Comparison of ENCODE assay signal across 15 cellular contexts in the genomic region with DNA sequence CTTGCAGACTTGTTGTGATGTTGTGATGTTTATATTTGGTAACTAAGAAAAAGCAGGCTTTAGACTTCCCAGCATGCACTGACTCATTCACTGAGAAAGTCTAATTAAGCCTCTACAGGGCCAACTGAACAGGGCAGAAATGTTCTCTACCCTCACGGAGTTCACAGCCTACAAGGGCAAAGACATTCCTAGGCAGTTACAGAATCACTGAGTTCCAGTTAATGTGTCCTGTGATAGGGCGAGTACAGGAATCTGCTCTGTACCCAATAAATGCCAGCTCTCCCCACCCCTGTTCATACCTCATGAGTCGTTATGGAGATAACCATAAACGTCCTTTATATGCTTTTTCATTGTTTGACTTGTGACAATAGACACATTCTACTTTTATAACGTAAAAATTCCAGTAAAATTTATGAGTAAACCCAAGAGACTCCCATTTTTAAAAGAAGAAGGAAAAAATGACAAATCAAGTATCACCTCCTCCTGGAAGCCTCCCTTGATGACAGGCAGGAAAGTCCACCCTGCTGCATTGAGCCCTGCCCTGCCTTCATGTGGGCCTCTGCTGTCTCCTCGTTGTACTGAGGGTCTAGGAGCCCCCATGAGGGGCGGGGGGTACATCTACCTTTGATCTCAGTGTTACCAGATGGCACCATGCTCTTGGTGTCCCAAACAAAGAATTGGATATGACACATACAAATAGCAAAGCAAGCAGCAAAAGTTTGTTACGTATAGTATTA. TPM values are rescaled to one million over a fixed set of nuclear protein-coding genes. Genes with fewer than 3 reads are reported as not detected.
DNase-seq lines count a peak whose midpoint lies in the region; ATAC-seq, FAIRE-seq and TF ChIP-seq lines count a peak whose summit lies in the region.
"Had no signal": no experiment of that assay in that cellular context is flagged by ENCODE, and none has a peak within 500 bp of the region (broad histone marks: within the 10 kb centered on the region; RNA-seq: fewer than 3 reads in every experiment).

No MANE protein-coding gene starts in this region.

- H3K27ac ChIP-seq in Peyer's patch: peak overlapping the region in 3 of 4 donors; percentile 67 to 88 (median 83)
- no peak overlapping the region for H3K27ac ChIP-seq in pancreas
- H3K27ac ChIP-seq: adrenal gland had no signal

- H3K27me3 ChIP-seq in Peyer's patch (no peaks in the 10 kb centered on the region), pancreas (no peaks in the 10 kb centered on the region)
- H3K27me3 ChIP-seq: adrenal gland had no signal

- peak; percentile 63 for FAIRE-seq in pancreas (lab: Jason Lieb, UNC)

- H3K4me3 ChIP-seq in Peyer's patch (no peak overlapping the region), pancreas (no peak overlapping the region)
- H3K4me3 ChIP-seq: adrenal gland had no signal

- peaks cover 0 to 4% (median 0%) of the 10 kb centered on the region in 4 donors for H3K4me1 ChIP-seq in Peyer's patch
- H3K4me1 ChIP-seq in pancreas: no peaks in the 10 kb centered on the region
- H3K4me1 ChIP-seq: adrenal gland had no signal

- no peaks in the 10 kb centered on the region for H3K9me3 ChIP-seq in Peyer's patch
- no peaks in the 10 kb centered on the region for H3K9me3 ChIP-seq in pancreas
- H3K9me3 ChIP-seq: adrenal gland had no signal

- WGBS in pancreas, 2 donors: 35 to 37% methylated on average over 8 of the region's 8 CpGs

- TF ChIP-seq POLR2A in Peyer's patch (IDR thresholded peaks at IDR 0.05): peak in 1 of 2 donors; percentile 50

- ATAC-seq in pancreas: peak in 3 of 4 donors; percentile 67 to 74 (median 70)
- ATAC-seq in GM19324 (IDR thresholded peaks at IDR 0.05; ENCODE audit: low FRiP score, unreplicated experiment): no peak
- ATAC-seq in sciatic nerve: no peak
- ATAC-seq: activated CD8-positive, alpha-beta memory T cell treated with anti-CD3 and anti-CD28 coated beads, Interleukin-2, amount 10 ng/mL, durations not matched to agents 7 days and 5 days; naive thymus-derived CD8-positive, alpha-beta T cell had no signal

- intact Hi-C loops in pancreas (cut with DNase I): no loop called here
- intact Hi-C loops in sciatic nerve (cut with DNase I): no loop called here

- in situ Hi-C loops in Caki2 (cut with HindIII; ENCODE audit: low pct_unique_long_range_greater_than_20kb, low sequenced_read_pairs): no loop called here

- no peaks in the 10 kb centered on the region for H3K36me3 ChIP-seq in Peyer's patch
- H3K36me3 ChIP-seq in pancreas: no peaks in the 10 kb centered on the region
- H3K36me3 ChIP-seq: adrenal gland had no signal

- DNase-seq in Caki2 (ENCODE audit: low read depth): peak; percentile 53
- peak in 2 of 3 donors; percentile 54 to 72 for DNase-seq in Peyer's patch
- DNase-seq in fibroblast of gingiva (ENCODE audit: low read depth): peak; percentile 32
- peak in 1 of 6 donors; percentile 20 for DNase-seq in pancreas
- no peak for DNase-seq in NCI-H128 (lab: John Stamatoyannopoulos, UW; ENCODE audit: unreplicated experiment)
- DNase-seq in sciatic nerve (ENCODE audit: low spot score): no peak
- DNase-seq in activated effector memory CD4-positive, alpha-beta T cell treated with anti-CD3 and anti-CD28 coated beads, Interleukin-2, amount 50 U/mL, for 16 hours: no peak
- DNase-seq: activated CD8-positive, alpha-beta memory T cell treated with anti-CD3 and anti-CD28 coated beads, Interleukin-2, amount 10 ng/mL, durations not matched to agents 7 days and 5 days; adrenal gland; H9; naive thymus-derived CD8-positive, alpha-beta T cell; NCI-H2107; stimulated activated CD4-positive, alpha-beta T cell treated with anti-CD3 and anti-CD28 coated beads, Interleukin-15, amount 100 ng/mL, for 24 hours had no signal

- TF ChIP-seq CTCF in Peyer's patch (IDR thresholded peaks at IDR 0.05): no peak
- no peak for TF ChIP-seq CTCF in pancreas (IDR thresholded peaks at IDR 0.05)

RNA-seq across cellular contexts. Expression of gene MUC12, which starts 14.3 kb away (rescaled TPM):
- total RNA-seq in Caki2 (2014; rRNA removed; shearing (Covaris generic); ENCODE audit: low replicate concordance): 1.3 TPM in 1 of 2 replicates, not detected in the other
- total RNA-seq in Peyer's patch: 10 to 100 TPM in 2 of 4 donors, 1 to 10 TPM in 2; 4.8 to 31.8 (median 9.0) TPM
- under 1 TPM in 4 of 6 donors, not detected in 2; 0.03 to 0.70 (median 0.41) TPM for total RNA-seq in pancreas
- under 1 TPM; 0.38 to 0.80 TPM for polyA plus RNA-seq in pancreas
- total RNA-seq in sciatic nerve: not detected
- total RNA-seq: naive thymus-derived CD8-positive, alpha-beta T cell had no signal
- polyA plus RNA-seq: CD14-positive monocyte had no signal

RNA-seq across cellular contexts. Expression of gene MUC3A, which starts 34.3 kb away (rescaled TPM):
- total RNA-seq in Caki2 (2014; rRNA removed; shearing (Covaris generic); ENCODE audit: low replicate concordance): 0.20 TPM in 1 of 2 replicates, not detected in the other
- 100 to 1,000 TPM in 3 of 4 donors, 10 to 100 TPM in 1; 85.8 to 694 (median 395) TPM for total RNA-seq in Peyer's patch
- total RNA-seq in pancreas: 1 to 10 TPM; 1.6 to 8.7 (median 2.2) TPM
- 1 to 10 TPM in 1 of 2 donors, under 1 TPM in 1; 0.53 to 1.2 TPM for polyA plus RNA-seq in pancreas
- total RNA-seq in sciatic nerve: 0.36 TPM
- total RNA-seq: activated CD8-positive, alpha-beta memory T cell treated with anti-CD3 and anti-CD28 coated beads, Interleukin-2, amount 10 ng/mL, durations not matched to agents 7 days and 5 days; naive thymus-derived CD8-positive, alpha-beta T cell had no signal
- polyA plus RNA-seq: CD14-positive monocyte; naive thymus-derived CD8-positive, alpha-beta T cell had no signal

RNA-seq across cellular contexts. Expression of gene MUC17, which starts 36.3 kb away (rescaled TPM):
- not detected in 2 replicates for total RNA-seq in Caki2 (2014; rRNA removed; shearing (Covaris generic); ENCODE audit: low replicate concordance)
- total RNA-seq in Peyer's patch (1,000 to 10,000 TPM in 1 of 4 donors, 100 to 1,000 TPM in 2, 10 to 100 TPM in 1; 64.4 to 1,011 (median 801) TPM), pancreas (under 1 TPM in 2 of 6 donors, not detected in 4; under 0.01 to 0.03 TPM), sciatic nerve (not detected)
- polyA plus RNA-seq in pancreas: not detected
- total RNA-seq: activated CD8-positive, alpha-beta memory T cell treated with anti-CD3 and anti-CD28 coated beads, Interleukin-2, amount 10 ng/mL, durations not matched to agents 7 days and 5 days; adrenal gland; H9; naive thymus-derived CD8-positive, alpha-beta T cell had no signal
- polyA plus RNA-seq: adrenal gland; CD14-positive monocyte; naive thymus-derived CD8-positive, alpha-beta T cell had no signal

Comparison
In these comparisons a context has a peak if more than half of its experiments do, and no peak if none do; other contexts are left out.
1. DNase-seq: peak in Caki2 (single experiment), Peyer's patch (2 of 3) and fibroblast of gingiva (single experiment); none in NCI-H128 (single experiment), sciatic nerve (single experiment) and activated effector memory CD4-positive, alpha-beta T cell treated with anti-CD3 and anti-CD28 coated beads, Interleukin-2, amount 50 U/mL, for 16 hours (single experiment).
2. H3K27ac ChIP-seq: peak in Peyer's patch (3 of 4); none in pancreas (0 of 4).
3. ATAC-seq: peak in pancreas (3 of 4); none in GM19324 (single experiment) and sciatic nerve (single experiment).
4. RNA of gene MUC3A, which starts 34.3 kb away (total RNA-seq): 85.8 to 694 TPM in Peyer's patch; 1.6 to 8.7 TPM in pancreas, 0.36 TPM in sciatic nerve (single experiment) and 0.20 TPM in Caki2; every median in the first group is over 4 times any median in the second.
5. RNA of gene MUC17, which starts 36.3 kb away (total RNA-seq): 64.4 to 1,011 TPM in Peyer's patch; not detected in Caki2, under 0.01 to 0.03 TPM in pancreas and not detected in sciatic nerve (single experiment); every median in the first group is over 10 times any median in the second.